Comparison of ENCODE assay signal across 1 cellular context in genomic region chr20:61690150-61690549, GRCh38.
TF ChIP-seq lines count a peak whose summit lies in the region.

No MANE protein-coding gene starts in this region.

TF ChIP-seq in H1, 55 proteins besides CTCF, POLR2A, EP300 and RAD21:
- TF ChIP-seq CHD1 (IDR thresholded peaks at IDR 0.05; ENCODE audit: low read depth, low read length) = no peak
